18 cellular contexts compared by ENCODE assay signal in the genomic region with DNA sequence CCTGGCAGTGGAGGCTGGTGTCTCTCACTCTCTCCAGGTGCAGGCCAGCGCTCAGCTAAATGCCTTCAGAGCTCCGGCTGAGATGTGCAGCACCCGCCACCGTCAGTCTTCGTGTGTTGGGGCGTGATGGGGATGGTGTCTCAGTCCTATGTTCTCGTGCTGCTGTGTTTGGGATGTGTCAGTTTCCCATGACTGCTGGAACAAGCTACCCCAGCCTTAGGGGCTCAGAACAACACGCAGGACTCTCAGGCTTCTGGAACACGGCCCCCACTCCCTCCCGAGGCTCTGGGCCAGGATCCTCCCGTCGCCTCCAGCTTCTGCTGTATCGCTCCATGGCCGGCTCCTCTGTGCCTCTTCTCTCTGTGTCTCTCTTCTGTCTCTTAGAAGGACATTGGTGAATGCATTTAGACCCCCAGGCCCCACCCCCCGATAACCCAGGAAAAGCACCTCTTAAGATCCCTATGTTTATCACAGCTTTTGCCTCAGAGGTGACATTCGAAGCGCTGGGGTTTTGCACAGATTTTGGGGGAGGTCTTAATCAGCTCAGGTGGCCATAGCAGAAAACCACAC.
"Had no signal": no experiment of that assay in that cellular context is flagged by ENCODE, and none has a peak within 500 bp of the region (broad histone marks: within the 10 kb centered on the region; RNA-seq: fewer than 3 reads in every experiment).

No MANE protein-coding gene starts in this region.

- H3K4me1 ChIP-seq: left lung, pancreas, transverse colon, uterus had no signal

- H3K4me3 ChIP-seq: left lung, pancreas, skin epidermis, transverse colon, uterus had no signal

- H3K27me3 ChIP-seq: pancreas, uterus had no signal

- H3K36me3 ChIP-seq: left lung, neutrophil, pancreas, transverse colon, uterus had no signal

- H3K27ac ChIP-seq: left lung, neutrophil, pancreas, skin epidermis, transverse colon, uterus, VCaP had no signal

- H3K9me3 ChIP-seq: left lung, neutrophil, pancreas, transverse colon, uterus had no signal

- FAIRE-seq: endometrium, pancreas had no signal

- DNase-seq: activated CD4-positive, alpha-beta T cell treated with anti-CD3 and anti-CD28 coated beads, Interleukin-2, amount 10 ng/mL, durations not matched to agents 7 days and 5 days; activated CD8-positive, alpha-beta memory T cell treated with anti-CD3 and anti-CD28 coated beads, Interleukin-2, amount 10 ng/mL, durations not matched to agents 7 days and 5 days; activated CD8-positive, alpha-beta T cell treated with anti-CD3 and anti-CD28 coated beads for 36 hours; activated naive CD4-positive, alpha-beta T cell treated with anti-CD3 and anti-CD28 coated beads for 36 hours; activated naive CD8-positive, alpha-beta T cell treated with anti-CD3 and anti-CD28 coated beads, Interleukin-2, amount 50 U/mL, for 24 hours; activated T-cell treated with anti-CD3 and anti-CD28 coated beads, Interleukin-2, amount 50 U/mL, for 1 hour; foreskin fibroblast; mammary epithelial cell; stimulated activated CD4-positive, alpha-beta T cell treated with anti-CD3 and anti-CD28 coated beads, Interleukin-2, amount 100 ng/mL, for 24 hours; T-cell; transverse colon had no signal
